In genomic region chr12:13962699-13963098, GRCh38 we compare ENCODE assay signal across 14 cellular contexts. TPM values are rescaled to one million over a fixed set of nuclear protein-coding genes. Genes with fewer than 3 reads are reported as not detected.
DNase-seq lines count a peak whose midpoint lies in the region; ATAC-seq, FAIRE-seq and TF ChIP-seq lines count a peak whose summit lies in the region.
"Had no signal": no experiment of that assay in that cellular context is flagged by ENCODE, and none has a peak within 500 bp of the region (broad histone marks: within the 10 kb centered on the region; RNA-seq: fewer than 3 reads in every experiment).

No MANE protein-coding gene starts in this region.

- H3K36me3 ChIP-seq in GM23338 (ENCODE audit: insufficient read depth) (no peaks in the 10 kb centered on the region), SJCRH30 (no peaks in the 10 kb centered on the region), keratinocyte (ENCODE audit: control insufficient read depth in 2 of 2, extremely low read depth in 1 of 2, insufficient read depth in 2 of 2, low read length in 2 of 2) (no peaks in the 10 kb centered on the region)

- no peaks in the 10 kb centered on the region for H3F3A ChIP-seq in GM23338 (replicated peaks; ENCODE audit: low read depth)

- no peaks in the 10 kb centered on the region for H3K79me2 ChIP-seq in GM23338 (replicated peaks; ENCODE audit: insufficient read depth)
- H3K79me2 ChIP-seq in keratinocyte (ENCODE audit: control insufficient read depth, insufficient read depth, low read length), result no peaks in the 10 kb centered on the region

- TF ChIP-seq CTCF in GM23338 (conservative IDR thresholded peaks at IDR 0.05; ENCODE audit: low read depth in 2 of 2) (peak; percentile 74 to 86), keratinocyte (optimal IDR thresholded peaks at IDR 0.05 in 1 of 3, IDR thresholded peaks at IDR 0.05 in 1 of 3, conservative IDR thresholded peaks at IDR 0.05 in 1 of 3; ENCODE audit: extremely low read depth in 1 of 3, insufficient read depth in 2 of 3, low read length in 3 of 3) (peak; percentile 26 to 45 (median 35))

- dilution Hi-C loops in keratinocyte (cut with MboI; ENCODE audit: extremely low pct_ligation_motif_present, low sequenced_read_pairs), result no loop called here

- no peak overlapping the region for H3K27ac Mint-ChIP-seq in GM23338
- H3K27ac Mint-ChIP-seq: stimulated activated naive CD8-positive, alpha-beta T cell treated with anti-CD3 and anti-CD28 coated beads, Interleukin-15, Interleukin-2, amounts not matched to agents 100 ng/mL and 50 ng/mL, for 24 hours had no signal

- no peak overlapping the region for H3K4me3 Mint-ChIP-seq in GM23338
- H3K4me3 Mint-ChIP-seq in activated T-cell treated with anti-CD3 and anti-CD28 coated beads, Interleukin-2, amount 50 U/mL, for 4 hours, result no peak overlapping the region
- H3K4me3 Mint-ChIP-seq: stimulated activated naive CD8-positive, alpha-beta T cell treated with anti-CD3 and anti-CD28 coated beads, Interleukin-15, Interleukin-2, amounts not matched to agents 100 ng/mL and 50 ng/mL, for 24 hours had no signal

- H4K20me1 ChIP-seq in GM23338 (replicated peaks; ENCODE audit: insufficient read depth) (no peaks in the 10 kb centered on the region), keratinocyte (ENCODE audit: control insufficient read depth, extremely low read depth, insufficient read depth, low read length) (no peaks in the 10 kb centered on the region)

- H2AFZ ChIP-seq in GM23338 (no peak overlapping the region), keratinocyte (ENCODE audit: control insufficient read depth, low read length) (no peak overlapping the region)

- H3K9me1 ChIP-seq in keratinocyte (ENCODE audit: control insufficient read depth, extremely low read depth, insufficient read depth, low read length), result no peaks in the 10 kb centered on the region

- H3K36me3 Mint-ChIP-seq in GM23338 (ENCODE audit: low read depth), result no peaks in the 10 kb centered on the region
- no peaks in the 10 kb centered on the region for H3K36me3 Mint-ChIP-seq in activated T-cell treated with anti-CD3 and anti-CD28 coated beads, Interleukin-2, amount 50 U/mL, for 4 hours (ENCODE audit: insufficient read depth)

- ATAC-seq in GM23338, result peak; percentile 86
- ATAC-seq in activated T-cell treated with anti-CD3 and anti-CD28 coated beads, Interleukin-2, amount 50 U/mL, for 4 hours, result no peak
- ATAC-seq: mucosa of descending colon had no signal

- H3K27me3 Mint-ChIP-seq in GM23338 (ENCODE audit: insufficient read depth, low read depth, poor library complexity), result peaks cover 10% of the 10 kb centered on the region
- peaks cover 11% of the 10 kb centered on the region for H3K27me3 Mint-ChIP-seq in activated T-cell treated with anti-CD3 and anti-CD28 coated beads, Interleukin-2, amount 50 U/mL, for 4 hours (ENCODE audit: low read depth)

- H3K4me1 ChIP-seq in GM23338 (ENCODE audit: insufficient read depth) (peaks cover 38% of the 10 kb centered on the region), SJCRH30 (no peaks in the 10 kb centered on the region), keratinocyte (ENCODE audit: control insufficient read depth, extremely low read depth, insufficient read depth, low read length) (no peaks in the 10 kb centered on the region)

- peaks cover 6% of the 10 kb centered on the region for H3K9me2 ChIP-seq in GM23338 (ENCODE audit: insufficient read depth)

- DNase-seq in Caki2 (ENCODE audit: low read depth) (peak; percentile 17), GM23338 (ENCODE audit: low spot score) (peak; percentile 82), SJCRH30 (peak; percentile 58 to 71), keratinocyte (ENCODE audit: low read depth, low spot score) (no peak), SKM-1 treated with dmso at 0.1 percent for 144 hours (lab: John Stamatoyannopoulos, UW; ENCODE audit: unreplicated experiment) (no peak), T-helper 1 cell (no peak), NCI-H510A treated with DMSO at 0.1 percent for 48 hours (lab: John Stamatoyannopoulos, UW) (no peak)
- DNase-seq in activated T-cell treated with anti-CD3 and anti-CD28 coated beads, Interleukin-2, amount 50 U/mL, for 4 hours, result no peak
- DNase-seq: activated CD8-positive, alpha-beta memory T cell treated with anti-CD3 and anti-CD28 coated beads, Interleukin-2, amount 50 U/mL, for 48 hours; mucosa of descending colon; SHP77 had no signal

- H3K9ac ChIP-seq in keratinocyte (ENCODE audit: control insufficient read depth, extremely low read depth, insufficient read depth, low read length), result no peak overlapping the region

- peaks cover 44% of the 10 kb centered on the region for H3K4me1 Mint-ChIP-seq in GM23338
- no peaks in the 10 kb centered on the region for H3K4me1 Mint-ChIP-seq in activated T-cell treated with anti-CD3 and anti-CD28 coated beads, Interleukin-2, amount 50 U/mL, for 4 hours (ENCODE audit: low read depth)

- H3K4me2 ChIP-seq in GM23338 (no peak overlapping the region), keratinocyte (ENCODE audit: control insufficient read depth, extremely low read depth, insufficient read depth, low read depth, low read length) (no peak overlapping the region)

- in situ Hi-C loops in Caki2 (cut with HindIII; ENCODE audit: low pct_unique_long_range_greater_than_20kb, low sequenced_read_pairs), result no loop called here

- no peak for FAIRE-seq in keratinocyte (lab: Jason Lieb, UNC)
- FAIRE-seq: bronchial epithelial cell, G401.6 had no signal

- H3K9me3 ChIP-seq in SJCRH30 (replicated peaks), result no peaks in the 10 kb centered on the region
- H3K9me3 ChIP-seq in keratinocyte (ENCODE audit: control insufficient read depth, low read depth, low read length), result no peaks in the 10 kb centered on the region
- H3K9me3 ChIP-seq: mucosa of descending colon had no signal

- H3K27ac ChIP-seq in GM23338 (ENCODE audit: low read depth), result no peak overlapping the region
- no peak overlapping the region for H3K27ac ChIP-seq in SJCRH30
- no peak overlapping the region for H3K27ac ChIP-seq in keratinocyte (ENCODE audit: control insufficient read depth, insufficient read depth, low read length)

- no peaks in the 10 kb centered on the region; the same call in 2 of the 3 replicates for H3K9me3 Mint-ChIP-seq in GM23338
- H3K9me3 Mint-ChIP-seq in activated T-cell treated with anti-CD3 and anti-CD28 coated beads, Interleukin-2, amount 50 U/mL, for 4 hours, result no peaks in the 10 kb centered on the region
- H3K9me3 Mint-ChIP-seq: stimulated activated naive CD8-positive, alpha-beta T cell treated with anti-CD3 and anti-CD28 coated beads, Interleukin-15, Interleukin-2, amounts not matched to agents 100 ng/mL and 50 ng/mL, for 24 hours had no signal

- H3K27me3 ChIP-seq in GM23338 (ENCODE audit: insufficient read depth) (no peaks in the 10 kb centered on the region), SJCRH30 (0 out of 2 replicates have a peak, but pooled peaks cover 4% of the 10 kb centered on the region), keratinocyte (ENCODE audit: control insufficient read depth, extremely low read depth, insufficient read depth, low read length) (peaks cover 3% of the 10 kb centered on the region)

- H3K4me3 ChIP-seq in GM23338 (no peak overlapping the region), SJCRH30 (no peak overlapping the region), keratinocyte (ENCODE audit: control insufficient read depth in 2 of 3, extremely low read depth in 1 of 3, insufficient read depth in 2 of 3, low read depth in 1 of 3, low read length in 3 of 3) (no peak overlapping the region)
- H3K4me3 ChIP-seq: mucosa of descending colon had no signal

TF ChIP-seq in GM23338, 12 proteins besides CTCF, POLR2A, EP300 and RAD21 (continues in another document):
- TF ChIP-seq ZNF331 (CRISPR knock-in tag; IDR thresholded peaks at IDR 0.05; ENCODE audit: low read depth), result no peak
- no peak for TF ChIP-seq NANOG (IDR thresholded peaks at IDR 0.05; ENCODE audit: borderline replicate concordance)

RNA-seq across cellular contexts. Expression of gene GRIN2B, which starts 18.7 kb away (rescaled TPM):
- total RNA-seq in Caki2 (2014; rRNA removed; shearing (Covaris generic); ENCODE audit: low replicate concordance), result 0.38 and 1.5 TPM in 2 replicates
- 3.0 and 5.9 TPM in 2 replicates for total RNA-seq in GM23338 (2014; rRNA removed; shearing (Covaris generic))
- polyA plus RNA-seq in GM23338 (2016; fragmentation: Nextera tagmentation; extraction: Ambion mirVana), result 0.31 and 0.63 TPM in 2 replicates
- under 0.01 and 0.13 TPM in 2 replicates for total RNA-seq in SJCRH30 (2014; rRNA removed; shearing (Covaris generic))
- under 0.01 TPM in 1 of 3 replicates, not detected in the others for polyA plus RNA-seq in keratinocyte
- polyA plus RNA-seq in keratinocyte (2011; ENCODE audit: low read depth), result not detected
- not detected in 2 replicates for polyA plus RNA-seq in keratinocyte (2011; cell fraction: cytosol; rRNA removed)
- not detected in 2 replicates for polyA plus RNA-seq in keratinocyte (2011; cell fraction: nucleus; rRNA removed)
- 0.04 TPM in 1 of 2 replicates, not detected in the other for polyA plus RNA-seq in keratinocyte (2012; ENCODE audit: low replicate concordance)
- not detected in 3 replicates for polyA minus RNA-seq in keratinocyte
- not detected for polyA minus RNA-seq in keratinocyte (2011; cell fraction: cytosol; rRNA and poly(A)+ RNA removed)
- polyA minus RNA-seq in keratinocyte (2011; cell fraction: nucleus; rRNA and poly(A)+ RNA removed), result not detected in 2 replicates
- not detected for total RNA-seq in activated T-cell treated with anti-CD3 and anti-CD28 coated beads, Interleukin-2, amount 50 U/mL, for 4 hours

Comparison
In these comparisons a context has a peak if more than half of its experiments do, and no peak if none do; other contexts are left out.
1. DNase-seq: peak in Caki2 (single experiment), GM23338 (single experiment) and SJCRH30 (2 of 2); none in keratinocyte (single experiment), SKM-1 treated with dmso at 0.1 percent for 144 hours (single experiment), activated T-cell treated with anti-CD3 and anti-CD28 coated beads, Interleukin-2, amount 50 U/mL, for 4 hours (single experiment), T-helper 1 cell (0 of 5) and NCI-H510A treated with DMSO at 0.1 percent for 48 hours (single experiment).